ENCODE assay signal across 8 cellular contexts in the genomic region with DNA sequence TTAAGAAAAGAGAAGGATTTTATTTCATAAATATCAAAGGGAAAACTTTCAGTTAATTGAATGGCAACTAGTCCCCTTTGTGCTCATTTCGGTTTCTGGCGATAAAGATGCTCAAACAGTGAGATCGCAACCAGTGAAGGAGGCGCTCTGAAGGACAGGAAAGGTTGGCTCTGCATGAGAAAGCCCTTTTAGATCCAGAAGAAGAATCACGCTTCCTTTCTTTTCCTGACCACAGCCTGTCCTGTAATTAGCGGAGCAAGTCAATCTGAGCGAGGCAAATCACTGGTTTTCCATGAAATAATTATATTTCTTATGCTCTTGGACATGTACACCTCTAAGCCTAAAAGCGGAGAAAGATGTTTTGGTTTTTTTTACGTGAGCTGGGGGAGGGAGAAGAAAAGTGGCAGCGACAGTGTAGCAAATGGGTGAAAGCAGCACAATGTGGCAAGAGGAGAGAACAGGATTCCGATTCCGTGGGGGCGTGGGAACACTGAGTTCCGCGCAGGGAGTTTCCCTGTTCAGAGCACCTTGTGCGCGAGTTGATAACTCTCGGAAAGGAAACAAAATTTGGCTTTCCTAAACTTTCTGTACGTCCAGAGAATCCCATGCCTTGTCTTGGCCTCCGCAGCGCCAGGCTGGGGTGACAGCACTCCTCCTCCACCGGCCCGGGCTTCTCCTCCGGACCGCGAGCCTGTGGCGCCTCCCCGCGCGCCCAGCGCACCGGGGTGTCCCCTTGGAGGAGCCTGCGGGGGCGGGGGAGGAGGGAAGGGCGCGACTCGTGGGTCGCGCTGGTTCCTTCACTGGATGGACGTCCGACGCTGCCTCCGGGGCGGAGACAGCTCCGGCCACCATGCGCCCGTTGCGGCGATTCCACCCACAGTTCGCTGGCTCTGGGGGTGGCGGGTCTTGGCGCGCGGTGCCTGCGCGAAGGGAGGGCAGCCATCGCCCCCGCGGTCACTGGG.
DNase-seq lines count a peak whose midpoint lies in the region; ATAC-seq lines count a peak whose summit lies in the region.

No MANE protein-coding gene starts in this region.

- H3K27ac Mint-ChIP-seq in activated naive CD4-positive, alpha-beta T cell treated with anti-CD3 and anti-CD28 coated beads, Interleukin-2, amount 10 ng/mL, durations not matched to agents 7 days and 5 days = no peak overlapping the region

- no peaks in the 10 kb centered on the region for H3K36me3 ChIP-seq in iPS DF 6.9 (ENCODE audit: control insufficient read depth, insufficient read depth, low read length)

- ATAC-seq in HG02610 (IDR thresholded peaks at IDR 0.05; ENCODE audit: unreplicated experiment) (no peak), HG02571 (IDR thresholded peaks at IDR 0.05; ENCODE audit: unreplicated experiment) (no peak), GM21447 (IDR thresholded peaks at IDR 0.05; ENCODE audit: unreplicated experiment) (no peak)

- H3K27ac ChIP-seq in iPS DF 6.9 (ENCODE audit: low read length) = no peak overlapping the region

- H3K4me1 ChIP-seq in iPS DF 6.9 (ENCODE audit: control insufficient read depth, insufficient read depth, low read length) = 0 out of 2 replicates have a peak, but pooled peaks cover 3% of the 10 kb centered on the region

- peaks cover 11% of the 10 kb centered on the region for H3K4me1 Mint-ChIP-seq in activated naive CD4-positive, alpha-beta T cell treated with anti-CD3 and anti-CD28 coated beads, Interleukin-2, amount 10 ng/mL, durations not matched to agents 7 days and 5 days

- peaks cover 22% of the 10 kb centered on the region for H3K27me3 ChIP-seq in iPS DF 6.9 (ENCODE audit: control insufficient read depth, insufficient read depth, low read length)

- no peaks in the 10 kb centered on the region for H3K36me3 Mint-ChIP-seq in activated naive CD4-positive, alpha-beta T cell treated with anti-CD3 and anti-CD28 coated beads, Interleukin-2, amount 10 ng/mL, durations not matched to agents 7 days and 5 days

- peak; percentile 6 for DNase-seq in stimulated activated naive CD4-positive, alpha-beta T cell treated with Interleukin-2 at 50 U/mL for 16 hours (lab: John Stamatoyannopoulos, UW)
- no peak for DNase-seq in stimulated activated naive CD4-positive, alpha-beta T cell (lab: John Stamatoyannopoulos, UW)
- no peak for DNase-seq in activated naive CD4-positive, alpha-beta T cell treated with anti-CD3 and anti-CD28 coated beads, Interleukin-2, amount 10 ng/mL, durations not matched to agents 7 days and 5 days
- DNase-seq in iPS DF 6.9 (ENCODE audit: low read depth, low spot score) = peak; percentile 11
- DNase-seq in skeletal muscle cell (ENCODE audit: low read depth) = no peak

- H3K9me3 ChIP-seq in iPS DF 6.9 (ENCODE audit: control insufficient read depth, insufficient read depth, low read length) = no peaks in the 10 kb centered on the region

- H3K9me3 Mint-ChIP-seq in activated naive CD4-positive, alpha-beta T cell treated with anti-CD3 and anti-CD28 coated beads, Interleukin-2, amount 10 ng/mL, durations not matched to agents 7 days and 5 days = no peaks in the 10 kb centered on the region

- CTCF ChIA-PET in activated naive CD4-positive, alpha-beta T cell treated with anti-CD3 and anti-CD28 coated beads, Interleukin-2, amount 10 ng/mL, durations not matched to agents 7 days and 5 days (lab: Charles Lee) = no interaction called here

- WGBS in iPS DF 6.9 (ENCODE audit: insufficient coverage, insufficient read length) = no CpG with 5 or more reads among the region's 59 CpGs

- peaks cover 66% of the 10 kb centered on the region for H3K27me3 Mint-ChIP-seq in activated naive CD4-positive, alpha-beta T cell treated with anti-CD3 and anti-CD28 coated beads, Interleukin-2, amount 10 ng/mL, durations not matched to agents 7 days and 5 days

- peak overlapping the region; percentile 42; the same call in 1 of the 2 replicates for H3K4me3 ChIP-seq in iPS DF 6.9 (ENCODE audit: low read length)
- H3K4me3 ChIP-seq in skeletal muscle cell (ENCODE audit: low read depth, low read length) = peak overlapping the region; percentile 49

- peak overlapping the region; percentile 24 for H3K4me3 Mint-ChIP-seq in activated naive CD4-positive, alpha-beta T cell treated with anti-CD3 and anti-CD28 coated beads, Interleukin-2, amount 10 ng/mL, durations not matched to agents 7 days and 5 days

Comparison
In these comparisons a context has a peak if more than half of its experiments do, and no peak if none do; other contexts are left out.
1. DNase-seq: peak in stimulated activated naive CD4-positive, alpha-beta T cell treated with Interleukin-2 at 50 U/mL for 16 hours (single experiment) and iPS DF 6.9 (single experiment); none in stimulated activated naive CD4-positive, alpha-beta T cell (0 of 6), activated naive CD4-positive, alpha-beta T cell treated with anti-CD3 and anti-CD28 coated beads, Interleukin-2, amount 10 ng/mL, durations not matched to agents 7 days and 5 days (single experiment) and skeletal muscle cell (single experiment).